In the genomic region with DNA sequence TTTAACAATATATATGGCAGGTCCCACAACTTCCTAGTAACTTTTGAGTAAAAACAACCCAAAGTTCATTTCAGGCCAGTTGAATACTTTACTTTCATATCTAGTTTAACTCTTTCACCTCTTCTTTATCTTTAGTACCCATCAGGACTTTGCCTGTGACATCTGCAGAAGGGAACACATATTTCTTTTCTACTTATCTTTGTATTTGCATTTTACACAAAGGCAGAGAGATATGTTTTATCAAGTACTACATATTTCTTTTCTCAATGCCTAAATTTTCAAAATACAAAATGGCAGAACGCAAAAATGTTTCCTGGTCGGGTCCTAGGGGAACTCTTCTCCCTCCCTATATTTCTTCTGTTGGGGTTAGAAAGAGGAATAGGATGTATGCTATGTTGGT, we compare ENCODE assay signal across 22 cellular contexts. TPM values are rescaled to one million over a fixed set of nuclear protein-coding genes. Genes with fewer than 3 reads are reported as not detected.
DNase-seq lines count a peak whose midpoint lies in the region; ATAC-seq and TF ChIP-seq lines count a peak whose summit lies in the region.
"Had no signal": no experiment of that assay in that cellular context is flagged by ENCODE, and none has a peak within 500 bp of the region (broad histone marks: within the 10 kb centered on the region; RNA-seq: fewer than 3 reads in every experiment).

No MANE protein-coding gene starts in this region.

- POLR2A ChIA-PET in activated CD8-positive, alpha-beta T cell treated with anti-CD3 and anti-CD28 coated beads for 36 hours (lab: Charles Lee), result interaction anchor here (0.5 to 1.5 kb wide), 2 partner anchors 13 to 21 kb away, joined by 3 to 4 read pairs; no protein-coding TSS in a partner anchor
- POLR2A ChIA-PET in naive thymus-derived CD8-positive, alpha-beta T cell (lab: Charles Lee), result interaction anchor here (10.8 kb wide), 1 partner anchor 9 kb away, joined by 178 read pairs; no protein-coding TSS in a partner anchor

- CTCF ChIA-PET in activated naive CD4-positive, alpha-beta T cell treated with anti-CD3 and anti-CD28 coated beads, Interleukin-2, amount 10 ng/mL, durations not matched to agents 7 days and 5 days (lab: Charles Lee), result no interaction called here
- CTCF ChIA-PET in activated CD8-positive, alpha-beta T cell treated with anti-CD3 and anti-CD28 coated beads for 36 hours (lab: Charles Lee), result interaction anchor here (1.0 to 1.6 kb wide), 2 partner anchors 10 to 26 kb away, joined by 3 to 5 read pairs; no protein-coding TSS in a partner anchor

- H3K36me3 Mint-ChIP-seq in activated naive CD4-positive, alpha-beta T cell treated with anti-CD3 and anti-CD28 coated beads, Interleukin-2, amount 50 U/mL, for 24 hours, result peaks cover 6% of the 10 kb centered on the region
- peaks cover 27% of the 10 kb centered on the region for H3K36me3 Mint-ChIP-seq in activated naive CD4-positive, alpha-beta T cell treated with anti-CD3 and anti-CD28 coated beads, Interleukin-2, amount 10 ng/mL, durations not matched to agents 7 days and 5 days
- peaks cover 53% of the 10 kb centered on the region for H3K36me3 Mint-ChIP-seq in activated CD8-positive, alpha-beta T cell treated with anti-CD3 and anti-CD28 coated beads for 36 hours (ENCODE audit: low read depth)
- peaks cover 0 to 10% (median 5%) of the 10 kb centered on the region in 3 donors for H3K36me3 Mint-ChIP-seq in naive thymus-derived CD8-positive, alpha-beta T cell

- DNase-seq in activated naive CD4-positive, alpha-beta T cell treated with anti-CD3 and anti-CD28 coated beads, Interleukin-2, amount 10 ng/mL, durations not matched to agents 7 days and 5 days, result no peak
- DNase-seq in activated CD8-positive, alpha-beta T cell treated with anti-CD3 and anti-CD28 coated beads for 36 hours, result no peak
- DNase-seq in naive thymus-derived CD8-positive, alpha-beta T cell, result no peak
- DNase-seq in activated gamma-delta T cell (lab: John Stamatoyannopoulos, UW) (no peak), cerebellar nuclear complex (lab: John Stamatoyannopoulos, UW) (no peak)
- DNase-seq: activated CD4-positive, alpha-beta T cell treated with anti-CD3 and anti-CD28 coated beads, Interleukin-2, amount 10 ng/mL, durations not matched to agents 7 days and 5 days; DMS153; NCI-H446; right cardiac atrium; SHP77 treated with DMSO at 0.1 percent for 48 hours; stimulated activated CD4-positive, alpha-beta T cell treated with anti-CD3 and anti-CD28 coated beads, Interleukin-4, amount 100 ng/mL, for 1 hour; stimulated activated naive CD8-positive, alpha-beta T cell treated with anti-CD3 and anti-CD28 coated beads, Interleukin-15, Interleukin-2, amounts not matched to agents 100 U/mL and 50 U/mL, for 24 hours; thyroid gland had no signal

- peak overlapping the region; percentile 39 for H3K27ac ChIP-seq in KOPT-K1 (ENCODE audit: low read depth, low read length, poor library complexity, severe bottlenecking)
- H3K27ac ChIP-seq: C4-2B, parathyroid adenoma, thyroid gland had no signal

- H3K9me3 ChIP-seq in KOPT-K1 (ENCODE audit: insufficient read depth, low read length, poor library complexity, severe bottlenecking), result peaks cover 14% of the 10 kb centered on the region
- H3K9me3 ChIP-seq: thyroid gland had no signal

- TF ChIP-seq CTCF in activated CD8-positive, alpha-beta T cell treated with anti-CD3 and anti-CD28 coated beads for 36 hours (IDR thresholded peaks at IDR 0.05), result no peak

- no peaks in the 10 kb centered on the region for H3K36me3 ChIP-seq in KOPT-K1 (ENCODE audit: insufficient read depth, low read length)
- H3K36me3 ChIP-seq: thyroid gland had no signal

- peak overlapping the region; percentile 21 for H3K4me3 Mint-ChIP-seq in activated naive CD4-positive, alpha-beta T cell treated with anti-CD3 and anti-CD28 coated beads, Interleukin-2, amount 50 U/mL, for 24 hours
- no peak overlapping the region for H3K4me3 Mint-ChIP-seq in activated naive CD4-positive, alpha-beta T cell treated with anti-CD3 and anti-CD28 coated beads, Interleukin-2, amount 10 ng/mL, durations not matched to agents 7 days and 5 days
- peak overlapping the region; percentile 26 for H3K4me3 Mint-ChIP-seq in activated CD8-positive, alpha-beta T cell treated with anti-CD3 and anti-CD28 coated beads for 36 hours
- peak overlapping the region in 2 of 10 donors; percentile 11 to 26 for H3K4me3 Mint-ChIP-seq in naive thymus-derived CD8-positive, alpha-beta T cell
- H3K4me3 Mint-ChIP-seq: activated CD4-positive, alpha-beta T cell treated with anti-CD3 and anti-CD28 coated beads, Interleukin-2, amount 10 ng/mL, durations not matched to agents 7 days and 5 days; GM23338; neural crest cell had no signal

- peak overlapping the region; percentile 83 for H3K27ac Mint-ChIP-seq in activated naive CD4-positive, alpha-beta T cell treated with anti-CD3 and anti-CD28 coated beads, Interleukin-2, amount 50 U/mL, for 24 hours
- H3K27ac Mint-ChIP-seq in activated naive CD4-positive, alpha-beta T cell treated with anti-CD3 and anti-CD28 coated beads, Interleukin-2, amount 10 ng/mL, durations not matched to agents 7 days and 5 days, result no peak overlapping the region
- peak overlapping the region; percentile 72 for H3K27ac Mint-ChIP-seq in activated CD8-positive, alpha-beta T cell treated with anti-CD3 and anti-CD28 coated beads for 36 hours
- H3K27ac Mint-ChIP-seq in naive thymus-derived CD8-positive, alpha-beta T cell, result peak overlapping the region in 7 of 10 donors; percentile 2 to 98 (median 38)
- H3K27ac Mint-ChIP-seq: GM23338 had no signal

- H3K27me3 Mint-ChIP-seq in activated naive CD4-positive, alpha-beta T cell treated with anti-CD3 and anti-CD28 coated beads, Interleukin-2, amount 50 U/mL, for 24 hours, result no peaks in the 10 kb centered on the region
- no peaks in the 10 kb centered on the region for H3K27me3 Mint-ChIP-seq in activated naive CD4-positive, alpha-beta T cell treated with anti-CD3 and anti-CD28 coated beads, Interleukin-2, amount 10 ng/mL, durations not matched to agents 7 days and 5 days
- H3K27me3 Mint-ChIP-seq in activated CD8-positive, alpha-beta T cell treated with anti-CD3 and anti-CD28 coated beads for 36 hours, result no peaks in the 10 kb centered on the region
- H3K27me3 Mint-ChIP-seq in naive thymus-derived CD8-positive, alpha-beta T cell, result no peaks in the 10 kb centered on the region
- H3K27me3 Mint-ChIP-seq: activated CD4-positive, alpha-beta T cell treated with anti-CD3 and anti-CD28 coated beads, Interleukin-2, amount 10 ng/mL, durations not matched to agents 7 days and 5 days; IgD-negative memory B cell had no signal

- intact Hi-C loops in activated CD8-positive, alpha-beta T cell treated with anti-CD3 and anti-CD28 coated beads for 36 hours (cut with micrococcal nuclease), result no loop called here

- no peak for ATAC-seq in activated CD8-positive, alpha-beta T cell treated with anti-CD3 and anti-CD28 coated beads for 36 hours
- no peak for ATAC-seq in naive thymus-derived CD8-positive, alpha-beta T cell
- no peak for ATAC-seq in HG03439 (IDR thresholded peaks at IDR 0.05; ENCODE audit: unreplicated experiment)
- ATAC-seq: GM23338; right cardiac atrium; stimulated activated naive CD8-positive, alpha-beta T cell treated with anti-CD3 and anti-CD28 coated beads, Interleukin-15, Interleukin-2, amounts not matched to agents 100 U/mL and 50 U/mL, for 24 hours had no signal

- peaks cover 25% of the 10 kb centered on the region for H3K9me3 Mint-ChIP-seq in activated naive CD4-positive, alpha-beta T cell treated with anti-CD3 and anti-CD28 coated beads, Interleukin-2, amount 50 U/mL, for 24 hours
- peaks cover 7% of the 10 kb centered on the region for H3K9me3 Mint-ChIP-seq in activated naive CD4-positive, alpha-beta T cell treated with anti-CD3 and anti-CD28 coated beads, Interleukin-2, amount 10 ng/mL, durations not matched to agents 7 days and 5 days
- H3K9me3 Mint-ChIP-seq in activated CD8-positive, alpha-beta T cell treated with anti-CD3 and anti-CD28 coated beads for 36 hours, result peaks cover 10% of the 10 kb centered on the region
- H3K9me3 Mint-ChIP-seq in naive thymus-derived CD8-positive, alpha-beta T cell, result peaks cover 0 to 21% (median 5%) of the 10 kb centered on the region in 9 donors
- H3K9me3 Mint-ChIP-seq: GM23338, neural crest cell had no signal

- H3K4me1 Mint-ChIP-seq in activated naive CD4-positive, alpha-beta T cell treated with anti-CD3 and anti-CD28 coated beads, Interleukin-2, amount 50 U/mL, for 24 hours, result peaks cover 94% of the 10 kb centered on the region
- peaks cover 90% of the 10 kb centered on the region for H3K4me1 Mint-ChIP-seq in activated naive CD4-positive, alpha-beta T cell treated with anti-CD3 and anti-CD28 coated beads, Interleukin-2, amount 10 ng/mL, durations not matched to agents 7 days and 5 days
- H3K4me1 Mint-ChIP-seq in activated CD8-positive, alpha-beta T cell treated with anti-CD3 and anti-CD28 coated beads for 36 hours (ENCODE audit: low read depth), result peaks cover 88% of the 10 kb centered on the region
- H3K4me1 Mint-ChIP-seq in naive thymus-derived CD8-positive, alpha-beta T cell, result peaks cover 49 to 97% (median 86%) of the 10 kb centered on the region in 4 donors
- H3K4me1 Mint-ChIP-seq: GM23338, neural crest cell had no signal

RNA-seq across cellular contexts. Expression of gene PTPRC, which starts 6.8 kb away (rescaled TPM):
- 100 to 1,000 TPM; 475 to 499 TPM for total RNA-seq in activated CD8-positive, alpha-beta T cell treated with anti-CD3 and anti-CD28 coated beads for 36 hours
- 100 to 1,000 TPM; 906 to 970 TPM for total RNA-seq in naive thymus-derived CD8-positive, alpha-beta T cell
- polyA plus RNA-seq in naive thymus-derived CD8-positive, alpha-beta T cell, result 1,000 to 10,000 TPM in 2 of 3 donors, 100 to 1,000 TPM in 1; 980 to 1,253 (median 1,023) TPM
- total RNA-seq: glomerular endothelial cell, neural crest cell had no signal
